Comparison of ENCODE assay signal across 2 cellular contexts in the genomic region with DNA sequence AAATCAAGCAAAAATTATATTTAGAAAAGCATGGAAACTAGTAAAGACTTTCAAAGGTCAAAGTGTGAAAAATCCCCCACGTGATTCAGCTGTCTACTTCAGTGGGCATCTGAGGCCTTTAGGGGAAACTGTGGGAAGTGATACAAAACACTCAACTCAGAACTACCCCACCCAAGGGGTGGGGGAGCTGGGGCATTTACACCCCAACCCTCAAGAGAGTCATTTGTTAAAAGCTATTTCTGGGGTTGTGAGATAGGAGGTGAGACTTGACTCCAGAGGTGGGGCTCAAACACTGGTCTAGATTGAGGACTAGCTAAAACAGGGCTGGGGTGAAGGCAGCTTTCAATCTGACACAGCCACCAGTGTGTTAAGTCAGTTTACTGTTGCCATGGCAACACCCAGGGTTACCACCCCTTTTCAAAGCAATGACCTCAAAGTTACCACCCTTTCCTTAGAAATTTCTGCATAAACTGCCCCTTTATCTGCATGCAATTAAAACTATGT.
A peak's percentile ranks its signal among the peaks of the same experiment; 100 is the strongest.
TF ChIP-seq lines count a peak whose summit lies in the region.

No MANE protein-coding gene starts in this region.

TF ChIP-seq in IMR-90, 13 proteins besides CTCF, POLR2A, EP300 and RAD21:
- TF ChIP-seq RFX5 (IDR thresholded peaks at IDR 0.05; ENCODE audit: low read depth, low read length) (no peak), SMC3 (IDR thresholded peaks at IDR 0.05; ENCODE audit: low read depth, low read length) (no peak), CHD1 (IDR thresholded peaks at IDR 0.05; ENCODE audit: low read depth, low read length) (no peak), NFE2L2 (IDR thresholded peaks at IDR 0.05; ENCODE audit: low read depth, low read length) (no peak)
- TF ChIP-seq, protein P1, sequence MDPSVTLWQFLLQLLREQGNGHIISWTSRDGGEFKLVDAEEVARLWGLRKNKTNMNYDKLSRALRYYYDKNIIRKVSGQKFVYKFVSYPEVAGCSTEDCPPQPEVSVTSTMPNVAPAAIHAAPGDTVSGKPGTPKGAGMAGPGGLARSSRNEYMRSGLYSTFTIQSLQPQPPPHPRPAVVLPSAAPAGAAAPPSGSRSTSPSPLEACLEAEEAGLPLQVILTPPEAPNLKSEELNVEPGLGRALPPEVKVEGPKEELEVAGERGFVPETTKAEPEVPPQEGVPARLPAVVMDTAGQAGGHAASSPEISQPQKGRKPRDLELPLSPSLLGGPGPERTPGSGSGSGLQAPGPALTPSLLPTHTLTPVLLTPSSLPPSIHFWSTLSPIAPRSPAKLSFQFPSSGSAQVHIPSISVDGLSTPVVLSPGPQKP (IDR thresholded peaks at IDR 0.05; ENCODE audit: borderline replicate concordance, low read depth, low read length): no peak

TF ChIP-seq in GM12878, 131 proteins besides CTCF, POLR2A, EP300 and RAD21 (continues in another document):
- no peak for TF ChIP-seq SIX5 (IDR thresholded peaks at IDR 0.05; ENCODE audit: low read depth, low read length, severe bottlenecking)
- TF ChIP-seq, protein P2, sequence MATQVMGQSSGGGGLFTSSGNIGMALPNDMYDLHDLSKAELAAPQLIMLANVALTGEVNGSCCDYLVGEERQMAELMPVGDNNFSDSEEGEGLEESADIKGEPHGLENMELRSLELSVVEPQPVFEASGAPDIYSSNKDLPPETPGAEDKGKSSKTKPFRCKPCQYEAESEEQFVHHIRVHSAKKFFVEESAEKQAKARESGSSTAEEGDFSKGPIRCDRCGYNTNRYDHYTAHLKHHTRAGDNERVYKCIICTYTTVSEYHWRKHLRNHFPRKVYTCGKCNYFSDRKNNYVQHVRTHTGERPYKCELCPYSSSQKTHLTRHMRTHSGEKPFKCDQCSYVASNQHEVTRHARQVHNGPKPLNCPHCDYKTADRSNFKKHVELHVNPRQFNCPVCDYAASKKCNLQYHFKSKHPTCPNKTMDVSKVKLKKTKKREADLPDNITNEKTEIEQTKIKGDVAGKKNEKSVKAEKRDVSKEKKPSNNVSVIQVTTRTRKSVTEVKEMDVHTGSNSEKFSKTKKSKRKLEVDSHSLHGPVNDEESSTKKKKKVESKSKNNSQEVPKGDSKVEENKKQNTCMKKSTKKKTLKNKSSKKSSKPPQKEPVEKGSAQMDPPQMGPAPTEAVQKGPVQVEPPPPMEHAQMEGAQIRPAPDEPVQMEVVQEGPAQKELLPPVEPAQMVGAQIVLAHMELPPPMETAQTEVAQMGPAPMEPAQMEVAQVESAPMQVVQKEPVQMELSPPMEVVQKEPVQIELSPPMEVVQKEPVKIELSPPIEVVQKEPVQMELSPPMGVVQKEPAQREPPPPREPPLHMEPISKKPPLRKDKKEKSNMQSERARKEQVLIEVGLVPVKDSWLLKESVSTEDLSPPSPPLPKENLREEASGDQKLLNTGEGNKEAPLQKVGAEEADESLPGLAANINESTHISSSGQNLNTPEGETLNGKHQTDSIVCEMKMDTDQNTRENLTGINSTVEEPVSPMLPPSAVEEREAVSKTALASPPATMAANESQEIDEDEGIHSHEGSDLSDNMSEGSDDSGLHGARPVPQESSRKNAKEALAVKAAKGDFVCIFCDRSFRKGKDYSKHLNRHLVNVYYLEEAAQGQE (IDR thresholded peaks at IDR 0.05; ENCODE audit: low read depth, low read length): no peak
- 0 out of 2 replicates have a peak, but pooled peaks have one; percentile 44 for TF ChIP-seq SIN3A (IDR thresholded peaks at IDR 0.05; ENCODE audit: low read depth, low read length)
- no peak for TF ChIP-seq ASH2L (IDR thresholded peaks at IDR 0.05; ENCODE audit: borderline replicate concordance, low read depth)
- TF ChIP-seq RELA (IDR thresholded peaks at IDR 0.05; ENCODE audit: borderline replicate concordance, partially characterized antibody): no peak
- no peak for TF ChIP-seq HDAC2 (IDR thresholded peaks at IDR 0.05)
- TF ChIP-seq POU2F2 (IDR thresholded peaks at IDR 0.05; ENCODE audit: borderline replicate concordance, low read depth, low read length): peak; percentile 21; the same call in 1 of the 3 replicates
- peak; percentile 84; the same call in 1 of the 2 replicates for TF ChIP-seq MEF2A (IDR thresholded peaks at IDR 0.05; ENCODE audit: insufficient read depth, low read depth, low read length)
- TF ChIP-seq SMC3 (IDR thresholded peaks at IDR 0.05; ENCODE audit: borderline replicate concordance, low read length): no peak; the same call in 1 of the 2 replicates
- TF ChIP-seq, protein P3, sequence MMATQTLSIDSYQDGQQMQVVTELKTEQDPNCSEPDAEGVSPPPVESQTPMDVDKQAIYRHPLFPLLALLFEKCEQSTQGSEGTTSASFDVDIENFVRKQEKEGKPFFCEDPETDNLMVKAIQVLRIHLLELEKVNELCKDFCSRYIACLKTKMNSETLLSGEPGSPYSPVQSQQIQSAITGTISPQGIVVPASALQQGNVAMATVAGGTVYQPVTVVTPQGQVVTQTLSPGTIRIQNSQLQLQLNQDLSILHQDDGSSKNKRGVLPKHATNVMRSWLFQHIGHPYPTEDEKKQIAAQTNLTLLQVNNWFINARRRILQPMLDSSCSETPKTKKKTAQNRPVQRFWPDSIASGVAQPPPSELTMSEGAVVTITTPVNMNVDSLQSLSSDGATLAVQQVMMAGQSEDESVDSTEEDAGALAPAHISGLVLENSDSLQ (IDR thresholded peaks at IDR 0.05): peak; percentile 74
- TF ChIP-seq, protein P4, sequence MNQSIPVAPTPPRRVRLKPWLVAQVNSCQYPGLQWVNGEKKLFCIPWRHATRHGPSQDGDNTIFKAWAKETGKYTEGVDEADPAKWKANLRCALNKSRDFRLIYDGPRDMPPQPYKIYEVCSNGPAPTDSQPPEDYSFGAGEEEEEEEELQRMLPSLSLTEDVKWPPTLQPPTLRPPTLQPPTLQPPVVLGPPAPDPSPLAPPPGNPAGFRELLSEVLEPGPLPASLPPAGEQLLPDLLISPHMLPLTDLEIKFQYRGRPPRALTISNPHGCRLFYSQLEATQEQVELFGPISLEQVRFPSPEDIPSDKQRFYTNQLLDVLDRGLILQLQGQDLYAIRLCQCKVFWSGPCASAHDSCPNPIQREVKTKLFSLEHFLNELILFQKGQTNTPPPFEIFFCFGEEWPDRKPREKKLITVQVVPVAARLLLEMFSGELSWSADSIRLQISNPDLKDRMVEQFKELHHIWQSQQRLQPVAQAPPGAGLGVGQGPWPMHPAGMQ (IDR thresholded peaks at IDR 0.05; ENCODE audit: borderline replicate concordance): no peak
- TF ChIP-seq, protein P5, sequence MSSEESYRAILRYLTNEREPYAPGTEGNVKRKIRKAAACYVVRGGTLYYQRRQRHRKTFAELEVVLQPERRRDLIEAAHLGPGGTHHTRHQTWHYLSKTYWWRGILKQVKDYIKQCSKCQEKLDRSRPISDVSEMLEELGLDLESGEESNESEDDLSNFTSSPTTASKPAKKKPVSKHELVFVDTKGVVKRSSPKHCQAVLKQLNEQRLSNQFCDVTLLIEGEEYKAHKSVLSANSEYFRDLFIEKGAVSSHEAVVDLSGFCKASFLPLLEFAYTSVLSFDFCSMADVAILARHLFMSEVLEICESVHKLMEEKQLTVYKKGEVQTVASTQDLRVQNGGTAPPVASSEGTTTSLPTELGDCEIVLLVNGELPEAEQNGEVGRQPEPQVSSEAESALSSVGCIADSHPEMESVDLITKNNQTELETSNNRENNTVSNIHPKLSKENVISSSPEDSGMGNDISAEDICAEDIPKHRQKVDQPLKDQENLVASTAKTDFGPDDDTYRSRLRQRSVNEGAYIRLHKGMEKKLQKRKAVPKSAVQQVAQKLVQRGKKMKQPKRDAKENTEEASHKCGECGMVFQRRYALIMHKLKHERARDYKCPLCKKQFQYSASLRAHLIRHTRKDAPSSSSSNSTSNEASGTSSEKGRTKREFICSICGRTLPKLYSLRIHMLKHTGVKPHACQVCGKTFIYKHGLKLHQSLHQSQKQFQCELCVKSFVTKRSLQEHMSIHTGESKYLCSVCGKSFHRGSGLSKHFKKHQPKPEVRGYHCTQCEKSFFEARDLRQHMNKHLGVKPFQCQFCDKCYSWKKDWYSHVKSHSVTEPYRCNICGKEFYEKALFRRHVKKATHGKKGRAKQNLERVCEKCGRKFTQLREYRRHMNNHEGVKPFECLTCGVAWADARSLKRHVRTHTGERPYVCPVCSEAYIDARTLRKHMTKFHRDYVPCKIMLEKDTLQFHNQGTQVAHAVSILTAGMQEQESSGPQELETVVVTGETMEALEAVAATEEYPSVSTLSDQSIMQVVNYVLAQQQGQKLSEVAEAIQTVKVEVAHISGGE (CRISPR knock-in tag; IDR thresholded peaks at IDR 0.05): no peak
- TF ChIP-seq TAF1 (IDR thresholded peaks at IDR 0.05; ENCODE audit: borderline replicate concordance, low read depth, low read length): no peak
- TF ChIP-seq, protein P6, sequence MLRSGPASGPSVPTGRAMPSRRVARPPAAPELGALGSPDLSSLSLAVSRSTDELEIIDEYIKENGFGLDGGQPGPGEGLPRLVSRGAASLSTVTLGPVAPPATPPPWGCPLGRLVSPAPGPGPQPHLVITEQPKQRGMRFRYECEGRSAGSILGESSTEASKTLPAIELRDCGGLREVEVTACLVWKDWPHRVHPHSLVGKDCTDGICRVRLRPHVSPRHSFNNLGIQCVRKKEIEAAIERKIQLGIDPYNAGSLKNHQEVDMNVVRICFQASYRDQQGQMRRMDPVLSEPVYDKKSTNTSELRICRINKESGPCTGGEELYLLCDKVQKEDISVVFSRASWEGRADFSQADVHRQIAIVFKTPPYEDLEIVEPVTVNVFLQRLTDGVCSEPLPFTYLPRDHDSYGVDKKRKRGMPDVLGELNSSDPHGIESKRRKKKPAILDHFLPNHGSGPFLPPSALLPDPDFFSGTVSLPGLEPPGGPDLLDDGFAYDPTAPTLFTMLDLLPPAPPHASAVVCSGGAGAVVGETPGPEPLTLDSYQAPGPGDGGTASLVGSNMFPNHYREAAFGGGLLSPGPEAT (IDR thresholded peaks at IDR 0.05; ENCODE audit: low read depth): peak; percentile 64; the same call in 1 of the 2 replicates
- no peak for TF ChIP-seq SRF (IDR thresholded peaks at IDR 0.05; ENCODE audit: low read depth in 2 of 2, low read length in 2 of 2)
- TF ChIP-seq, protein P7, sequence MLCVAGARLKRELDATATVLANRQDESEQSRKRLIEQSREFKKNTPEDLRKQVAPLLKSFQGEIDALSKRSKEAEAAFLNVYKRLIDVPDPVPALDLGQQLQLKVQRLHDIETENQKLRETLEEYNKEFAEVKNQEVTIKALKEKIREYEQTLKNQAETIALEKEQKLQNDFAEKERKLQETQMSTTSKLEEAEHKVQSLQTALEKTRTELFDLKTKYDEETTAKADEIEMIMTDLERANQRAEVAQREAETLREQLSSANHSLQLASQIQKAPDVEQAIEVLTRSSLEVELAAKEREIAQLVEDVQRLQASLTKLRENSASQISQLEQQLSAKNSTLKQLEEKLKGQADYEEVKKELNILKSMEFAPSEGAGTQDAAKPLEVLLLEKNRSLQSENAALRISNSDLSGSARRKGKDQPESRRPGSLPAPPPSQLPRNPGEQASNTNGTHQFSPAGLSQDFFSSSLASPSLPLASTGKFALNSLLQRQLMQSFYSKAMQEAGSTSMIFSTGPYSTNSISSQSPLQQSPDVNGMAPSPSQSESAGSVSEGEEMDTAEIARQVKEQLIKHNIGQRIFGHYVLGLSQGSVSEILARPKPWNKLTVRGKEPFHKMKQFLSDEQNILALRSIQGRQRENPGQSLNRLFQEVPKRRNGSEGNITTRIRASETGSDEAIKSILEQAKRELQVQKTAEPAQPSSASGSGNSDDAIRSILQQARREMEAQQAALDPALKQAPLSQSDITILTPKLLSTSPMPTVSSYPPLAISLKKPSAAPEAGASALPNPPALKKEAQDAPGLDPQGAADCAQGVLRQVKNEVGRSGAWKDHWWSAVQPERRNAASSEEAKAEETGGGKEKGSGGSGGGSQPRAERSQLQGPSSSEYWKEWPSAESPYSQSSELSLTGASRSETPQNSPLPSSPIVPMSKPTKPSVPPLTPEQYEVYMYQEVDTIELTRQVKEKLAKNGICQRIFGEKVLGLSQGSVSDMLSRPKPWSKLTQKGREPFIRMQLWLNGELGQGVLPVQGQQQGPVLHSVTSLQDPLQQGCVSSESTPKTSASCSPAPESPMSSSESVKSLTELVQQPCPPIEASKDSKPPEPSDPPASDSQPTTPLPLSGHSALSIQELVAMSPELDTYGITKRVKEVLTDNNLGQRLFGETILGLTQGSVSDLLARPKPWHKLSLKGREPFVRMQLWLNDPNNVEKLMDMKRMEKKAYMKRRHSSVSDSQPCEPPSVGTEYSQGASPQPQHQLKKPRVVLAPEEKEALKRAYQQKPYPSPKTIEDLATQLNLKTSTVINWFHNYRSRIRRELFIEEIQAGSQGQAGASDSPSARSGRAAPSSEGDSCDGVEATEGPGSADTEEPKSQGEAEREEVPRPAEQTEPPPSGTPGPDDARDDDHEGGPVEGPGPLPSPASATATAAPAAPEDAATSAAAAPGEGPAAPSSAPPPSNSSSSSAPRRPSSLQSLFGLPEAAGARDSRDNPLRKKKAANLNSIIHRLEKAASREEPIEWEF (IDR thresholded peaks at IDR 0.05; ENCODE audit: insufficient replicate concordance, low read depth, low read length): no peak
- TF ChIP-seq KAT2A (conservative IDR thresholded peaks at IDR 0.05; ENCODE audit: control insufficient read depth, low read depth, low read length): no peak
- TF ChIP-seq ZNF217 (IDR thresholded peaks at IDR 0.05): no peak
- TF ChIP-seq, protein P8, sequence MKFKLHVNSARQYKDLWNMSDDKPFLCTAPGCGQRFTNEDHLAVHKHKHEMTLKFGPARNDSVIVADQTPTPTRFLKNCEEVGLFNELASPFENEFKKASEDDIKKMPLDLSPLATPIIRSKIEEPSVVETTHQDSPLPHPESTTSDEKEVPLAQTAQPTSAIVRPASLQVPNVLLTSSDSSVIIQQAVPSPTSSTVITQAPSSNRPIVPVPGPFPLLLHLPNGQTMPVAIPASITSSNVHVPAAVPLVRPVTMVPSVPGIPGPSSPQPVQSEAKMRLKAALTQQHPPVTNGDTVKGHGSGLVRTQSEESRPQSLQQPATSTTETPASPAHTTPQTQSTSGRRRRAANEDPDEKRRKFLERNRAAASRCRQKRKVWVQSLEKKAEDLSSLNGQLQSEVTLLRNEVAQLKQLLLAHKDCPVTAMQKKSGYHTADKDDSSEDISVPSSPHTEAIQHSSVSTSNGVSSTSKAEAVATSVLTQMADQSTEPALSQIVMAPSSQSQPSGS (IDR thresholded peaks at IDR 0.05; ENCODE audit: low read length): 0 out of 2 replicates have a peak, but pooled peaks have one; percentile 39
- no peak for TF ChIP-seq TBL1XR1 (IDR thresholded peaks at IDR 0.05; ENCODE audit: low read depth, low read length)
- TF ChIP-seq, protein P9, sequence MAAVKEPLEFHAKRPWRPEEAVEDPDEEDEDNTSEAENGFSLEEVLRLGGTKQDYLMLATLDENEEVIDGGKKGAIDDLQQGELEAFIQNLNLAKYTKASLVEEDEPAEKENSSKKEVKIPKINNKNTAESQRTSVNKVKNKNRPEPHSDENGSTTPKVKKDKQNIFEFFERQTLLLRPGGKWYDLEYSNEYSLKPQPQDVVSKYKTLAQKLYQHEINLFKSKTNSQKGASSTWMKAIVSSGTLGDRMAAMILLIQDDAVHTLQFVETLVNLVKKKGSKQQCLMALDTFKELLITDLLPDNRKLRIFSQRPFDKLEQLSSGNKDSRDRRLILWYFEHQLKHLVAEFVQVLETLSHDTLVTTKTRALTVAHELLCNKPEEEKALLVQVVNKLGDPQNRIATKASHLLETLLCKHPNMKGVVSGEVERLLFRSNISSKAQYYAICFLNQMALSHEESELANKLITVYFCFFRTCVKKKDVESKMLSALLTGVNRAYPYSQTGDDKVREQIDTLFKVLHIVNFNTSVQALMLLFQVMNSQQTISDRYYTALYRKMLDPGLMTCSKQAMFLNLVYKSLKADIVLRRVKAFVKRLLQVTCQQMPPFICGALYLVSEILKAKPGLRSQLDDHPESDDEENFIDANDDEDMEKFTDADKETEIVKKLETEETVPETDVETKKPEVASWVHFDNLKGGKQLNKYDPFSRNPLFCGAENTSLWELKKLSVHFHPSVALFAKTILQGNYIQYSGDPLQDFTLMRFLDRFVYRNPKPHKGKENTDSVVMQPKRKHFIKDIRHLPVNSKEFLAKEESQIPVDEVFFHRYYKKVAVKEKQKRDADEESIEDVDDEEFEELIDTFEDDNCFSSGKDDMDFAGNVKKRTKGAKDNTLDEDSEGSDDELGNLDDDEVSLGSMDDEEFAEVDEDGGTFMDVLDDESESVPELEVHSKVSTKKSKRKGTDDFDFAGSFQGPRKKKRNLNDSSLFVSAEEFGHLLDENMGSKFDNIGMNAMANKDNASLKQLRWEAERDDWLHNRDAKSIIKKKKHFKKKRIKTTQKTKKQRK (IDR thresholded peaks at IDR 0.05; ENCODE audit: low read depth, low read length): no peak
- 0 out of 2 replicates have a peak, but pooled peaks have one; percentile 35 for TF ChIP-seq GABPA (IDR thresholded peaks at IDR 0.05; ENCODE audit: low read depth)
